Comparison of ENCODE assay signal across 9 cellular contexts in genomic region chr11:54645606-54646005, GRCh38. TPM values are rescaled to one million over a fixed set of nuclear protein-coding genes. Genes with fewer than 3 reads are reported as not detected.
"Had no signal": no experiment of that assay in that cellular context is flagged by ENCODE, and none has a peak within 500 bp of the region (broad histone marks: within the 10 kb centered on the region; RNA-seq: fewer than 3 reads in every experiment).

No MANE protein-coding gene starts in this region.

RNA-seq across cellular contexts. Expression of gene OR4C46, which starts 41.8 kb away (rescaled TPM):
- total RNA-seq: HepG2; HT1080; IMR-90; LHCN-M2; MCF 10A; Right ventricle myocardium inferior; SK-MEL-5; T-cell; T-helper 2 cell treated with Interferon-gamma antibody and Interleukin-4, amounts not matched to agents 100 ng/mL and 5 ng/mL, for 36 hours had no signal
